ENCODE assay signal across 1 cellular context in genomic region chr7:1899951-1900762, GRCh38.
TF ChIP-seq lines count a peak whose summit lies in the region.

No MANE protein-coding gene starts in this region.

TF ChIP-seq in GM23338, 12 proteins besides CTCF, POLR2A, EP300 and RAD21:
- TF ChIP-seq REST (IDR thresholded peaks at IDR 0.05; ENCODE audit: unreplicated experiment), result no peak
- TF ChIP-seq CREB1 (CRISPR knock-in tag; IDR thresholded peaks at IDR 0.05; ENCODE audit: low read depth), result no peak
- no peak for TF ChIP-seq ZNF114 (CRISPR knock-in tag; IDR thresholded peaks at IDR 0.05)
- no peak for TF ChIP-seq STAT1 (IDR thresholded peaks at IDR 0.05; ENCODE audit: unreplicated experiment)
- TF ChIP-seq ZNF331 (CRISPR knock-in tag; IDR thresholded peaks at IDR 0.05; ENCODE audit: low read depth), result no peak
- TF ChIP-seq JUNB (IDR thresholded peaks at IDR 0.05; ENCODE audit: unreplicated experiment), result no peak
- TF ChIP-seq ETS1 (IDR thresholded peaks at IDR 0.05), result no peak
- TF ChIP-seq POLR2AphosphoS5 (IDR thresholded peaks at IDR 0.05; ENCODE audit: low read depth), result no peak
- no peak for TF ChIP-seq ZNF462 (CRISPR knock-in tag; IDR thresholded peaks at IDR 0.05)
- TF ChIP-seq NANOG (IDR thresholded peaks at IDR 0.05; ENCODE audit: borderline replicate concordance), result no peak
- TF ChIP-seq EZH2 (IDR thresholded peaks at IDR 0.05; ENCODE audit: low read depth, unreplicated experiment), result no peak
- TF ChIP-seq EZH2phosphoT487 (IDR thresholded peaks at IDR 0.05; ENCODE audit: unreplicated experiment), result no peak
